Comparison of ENCODE assay signal across 1 cellular context in the genomic region with DNA sequence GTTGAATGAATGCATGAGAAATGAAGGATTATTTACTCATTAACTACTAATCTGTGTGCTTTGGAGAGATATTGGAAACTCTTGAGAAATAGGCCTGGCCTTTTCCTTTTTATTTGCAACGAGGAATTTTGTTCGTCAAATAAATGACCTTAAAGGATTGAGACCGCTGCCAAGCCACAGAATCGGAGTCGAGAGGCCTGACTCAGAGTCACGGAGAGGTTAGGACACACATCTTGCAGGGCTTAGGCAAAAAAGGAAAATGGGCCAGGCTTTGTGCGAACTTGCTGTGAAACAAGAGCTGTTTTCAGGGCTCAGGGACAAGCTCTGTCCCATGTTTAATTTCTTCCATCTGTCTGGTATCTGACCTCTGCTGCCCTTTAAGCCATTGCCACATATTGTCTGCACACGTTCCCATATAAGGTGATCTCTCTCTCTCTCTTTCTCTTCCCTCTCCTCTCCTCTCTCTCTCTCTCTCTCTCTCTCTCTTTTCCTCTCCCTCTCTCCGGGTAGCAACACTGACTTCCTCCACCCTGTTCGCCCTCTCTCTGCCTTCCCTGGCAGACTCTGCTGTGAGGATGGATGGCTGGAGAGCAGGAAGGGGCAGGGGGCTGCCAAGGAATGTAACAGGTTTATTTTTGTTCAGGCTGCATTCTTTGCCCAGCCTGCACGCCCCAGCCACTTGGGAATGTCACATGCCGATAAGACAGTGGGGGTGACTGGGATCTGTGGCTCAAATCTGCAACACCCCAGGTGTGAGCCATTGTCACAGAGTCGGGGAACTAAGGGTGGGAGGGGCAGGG.
TF ChIP-seq lines count a peak whose summit lies in the region.

No MANE protein-coding gene starts in this region.

TF ChIP-seq in K562, 482 proteins besides CTCF, POLR2A, EP300 and RAD21 (continued from another document and continues in another):
- TF ChIP-seq, protein P1, sequence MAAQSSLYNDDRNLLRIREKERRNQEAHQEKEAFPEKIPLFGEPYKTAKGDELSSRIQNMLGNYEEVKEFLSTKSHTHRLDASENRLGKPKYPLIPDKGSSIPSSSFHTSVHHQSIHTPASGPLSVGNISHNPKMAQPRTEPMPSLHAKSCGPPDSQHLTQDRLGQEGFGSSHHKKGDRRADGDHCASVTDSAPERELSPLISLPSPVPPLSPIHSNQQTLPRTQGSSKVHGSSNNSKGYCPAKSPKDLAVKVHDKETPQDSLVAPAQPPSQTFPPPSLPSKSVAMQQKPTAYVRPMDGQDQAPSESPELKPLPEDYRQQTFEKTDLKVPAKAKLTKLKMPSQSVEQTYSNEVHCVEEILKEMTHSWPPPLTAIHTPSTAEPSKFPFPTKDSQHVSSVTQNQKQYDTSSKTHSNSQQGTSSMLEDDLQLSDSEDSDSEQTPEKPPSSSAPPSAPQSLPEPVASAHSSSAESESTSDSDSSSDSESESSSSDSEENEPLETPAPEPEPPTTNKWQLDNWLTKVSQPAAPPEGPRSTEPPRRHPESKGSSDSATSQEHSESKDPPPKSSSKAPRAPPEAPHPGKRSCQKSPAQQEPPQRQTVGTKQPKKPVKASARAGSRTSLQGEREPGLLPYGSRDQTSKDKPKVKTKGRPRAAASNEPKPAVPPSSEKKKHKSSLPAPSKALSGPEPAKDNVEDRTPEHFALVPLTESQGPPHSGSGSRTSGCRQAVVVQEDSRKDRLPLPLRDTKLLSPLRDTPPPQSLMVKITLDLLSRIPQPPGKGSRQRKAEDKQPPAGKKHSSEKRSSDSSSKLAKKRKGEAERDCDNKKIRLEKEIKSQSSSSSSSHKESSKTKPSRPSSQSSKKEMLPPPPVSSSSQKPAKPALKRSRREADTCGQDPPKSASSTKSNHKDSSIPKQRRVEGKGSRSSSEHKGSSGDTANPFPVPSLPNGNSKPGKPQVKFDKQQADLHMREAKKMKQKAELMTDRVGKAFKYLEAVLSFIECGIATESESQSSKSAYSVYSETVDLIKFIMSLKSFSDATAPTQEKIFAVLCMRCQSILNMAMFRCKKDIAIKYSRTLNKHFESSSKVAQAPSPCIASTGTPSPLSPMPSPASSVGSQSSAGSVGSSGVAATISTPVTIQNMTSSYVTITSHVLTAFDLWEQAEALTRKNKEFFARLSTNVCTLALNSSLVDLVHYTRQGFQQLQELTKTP (IDR thresholded peaks at IDR 0.05; ENCODE audit: low read depth in 1 of 2, partially characterized antibody in 2 of 2), result no peak
- no peak for TF ChIP-seq ZNF184 (CRISPR knock-in tag; IDR thresholded peaks at IDR 0.05)
- no peak for TF ChIP-seq SP2 (IDR thresholded peaks at IDR 0.05; ENCODE audit: extremely low read depth, low read depth, low read length, poor library complexity, severe bottlenecking)
- TF ChIP-seq ZNF707 (CRISPR knock-in tag; conservative IDR thresholded peaks at IDR 0.05), result no peak
- TF ChIP-seq, protein P2, sequence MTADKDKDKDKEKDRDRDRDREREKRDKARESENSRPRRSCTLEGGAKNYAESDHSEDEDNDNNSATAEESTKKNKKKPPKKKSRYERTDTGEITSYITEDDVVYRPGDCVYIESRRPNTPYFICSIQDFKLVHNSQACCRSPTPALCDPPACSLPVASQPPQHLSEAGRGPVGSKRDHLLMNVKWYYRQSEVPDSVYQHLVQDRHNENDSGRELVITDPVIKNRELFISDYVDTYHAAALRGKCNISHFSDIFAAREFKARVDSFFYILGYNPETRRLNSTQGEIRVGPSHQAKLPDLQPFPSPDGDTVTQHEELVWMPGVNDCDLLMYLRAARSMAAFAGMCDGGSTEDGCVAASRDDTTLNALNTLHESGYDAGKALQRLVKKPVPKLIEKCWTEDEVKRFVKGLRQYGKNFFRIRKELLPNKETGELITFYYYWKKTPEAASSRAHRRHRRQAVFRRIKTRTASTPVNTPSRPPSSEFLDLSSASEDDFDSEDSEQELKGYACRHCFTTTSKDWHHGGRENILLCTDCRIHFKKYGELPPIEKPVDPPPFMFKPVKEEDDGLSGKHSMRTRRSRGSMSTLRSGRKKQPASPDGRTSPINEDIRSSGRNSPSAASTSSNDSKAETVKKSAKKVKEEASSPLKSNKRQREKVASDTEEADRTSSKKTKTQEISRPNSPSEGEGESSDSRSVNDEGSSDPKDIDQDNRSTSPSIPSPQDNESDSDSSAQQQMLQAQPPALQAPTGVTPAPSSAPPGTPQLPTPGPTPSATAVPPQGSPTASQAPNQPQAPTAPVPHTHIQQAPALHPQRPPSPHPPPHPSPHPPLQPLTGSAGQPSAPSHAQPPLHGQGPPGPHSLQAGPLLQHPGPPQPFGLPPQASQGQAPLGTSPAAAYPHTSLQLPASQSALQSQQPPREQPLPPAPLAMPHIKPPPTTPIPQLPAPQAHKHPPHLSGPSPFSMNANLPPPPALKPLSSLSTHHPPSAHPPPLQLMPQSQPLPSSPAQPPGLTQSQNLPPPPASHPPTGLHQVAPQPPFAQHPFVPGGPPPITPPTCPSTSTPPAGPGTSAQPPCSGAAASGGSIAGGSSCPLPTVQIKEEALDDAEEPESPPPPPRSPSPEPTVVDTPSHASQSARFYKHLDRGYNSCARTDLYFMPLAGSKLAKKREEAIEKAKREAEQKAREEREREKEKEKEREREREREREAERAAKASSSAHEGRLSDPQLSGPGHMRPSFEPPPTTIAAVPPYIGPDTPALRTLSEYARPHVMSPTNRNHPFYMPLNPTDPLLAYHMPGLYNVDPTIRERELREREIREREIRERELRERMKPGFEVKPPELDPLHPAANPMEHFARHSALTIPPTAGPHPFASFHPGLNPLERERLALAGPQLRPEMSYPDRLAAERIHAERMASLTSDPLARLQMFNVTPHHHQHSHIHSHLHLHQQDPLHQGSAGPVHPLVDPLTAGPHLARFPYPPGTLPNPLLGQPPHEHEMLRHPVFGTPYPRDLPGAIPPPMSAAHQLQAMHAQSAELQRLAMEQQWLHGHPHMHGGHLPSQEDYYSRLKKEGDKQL (CRISPR knock-in tag; IDR thresholded peaks at IDR 0.05; ENCODE audit: borderline replicate concordance), result no peak
- TF ChIP-seq SMAD2 (IDR thresholded peaks at IDR 0.05; ENCODE audit: low read depth, low read length), result no peak
- no peak for TF ChIP-seq ZNF282 (CRISPR knock-in tag; IDR thresholded peaks at IDR 0.05)
- peak; percentile 66; the same call in 1 of the 2 replicates for TF ChIP-seq MEF2D (tag; conservative IDR thresholded peaks at IDR 0.05; ENCODE audit: low read depth)
- TF ChIP-seq, protein P3, sequence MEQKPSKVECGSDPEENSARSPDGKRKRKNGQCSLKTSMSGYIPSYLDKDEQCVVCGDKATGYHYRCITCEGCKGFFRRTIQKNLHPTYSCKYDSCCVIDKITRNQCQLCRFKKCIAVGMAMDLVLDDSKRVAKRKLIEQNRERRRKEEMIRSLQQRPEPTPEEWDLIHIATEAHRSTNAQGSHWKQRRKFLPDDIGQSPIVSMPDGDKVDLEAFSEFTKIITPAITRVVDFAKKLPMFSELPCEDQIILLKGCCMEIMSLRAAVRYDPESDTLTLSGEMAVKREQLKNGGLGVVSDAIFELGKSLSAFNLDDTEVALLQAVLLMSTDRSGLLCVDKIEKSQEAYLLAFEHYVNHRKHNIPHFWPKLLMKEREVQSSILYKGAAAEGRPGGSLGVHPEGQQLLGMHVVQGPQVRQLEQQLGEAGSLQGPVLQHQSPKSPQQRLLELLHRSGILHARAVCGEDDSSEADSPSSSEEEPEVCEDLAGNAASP (IDR thresholded peaks at IDR 0.05), result no peak
- peak; percentile 27 for TF ChIP-seq ZFP36 (IDR thresholded peaks at IDR 0.05; ENCODE audit: low read depth, low read length, partially characterized antibody)
- TF ChIP-seq ZSCAN32 (CRISPR knock-in tag; IDR thresholded peaks at IDR 0.05), result no peak
- TF ChIP-seq TAF9B (IDR thresholded peaks at IDR 0.05; ENCODE audit: partially characterized antibody), result no peak
- no peak for TF ChIP-seq ZNF445 (CRISPR knock-in tag; IDR thresholded peaks at IDR 0.05; ENCODE audit: low read depth)
- no peak for TF ChIP-seq STAG1 (CRISPR knock-in tag; IDR thresholded peaks at IDR 0.05; ENCODE audit: borderline replicate concordance)
- TF ChIP-seq KLF10 (CRISPR knock-in tag; IDR thresholded peaks at IDR 0.05), result no peak
- TF ChIP-seq ETV5 (CRISPR knock-in tag; IDR thresholded peaks at IDR 0.05; ENCODE audit: low read depth), result no peak
- TF ChIP-seq FOXK2 (conservative IDR thresholded peaks at IDR 0.05 in 1 of 2, IDR thresholded peaks at IDR 0.05 in 1 of 2; ENCODE audit: low read depth in 2 of 2), result 0 out of 4 replicates have a peak, but pooled peaks of 1 of the 2 experiments have one; percentile 45
- no peak for TF ChIP-seq RBM25 (IDR thresholded peaks at IDR 0.05; ENCODE audit: low read depth, low read length, severe bottlenecking)
- TF ChIP-seq KDM5B (IDR thresholded peaks at IDR 0.05; ENCODE audit: insufficient replicate concordance, low read depth, low read length), result peak; percentile 32
- TF ChIP-seq NELFE (IDR thresholded peaks at IDR 0.05; ENCODE audit: insufficient read depth, insufficient read length), result no peak
- no peak for TF ChIP-seq TAL1 (IDR thresholded peaks at IDR 0.05)
- no peak for TF ChIP-seq PML (IDR thresholded peaks at IDR 0.05; ENCODE audit: low read length)
- 0 out of 2 replicates have a peak, but pooled peaks have one; percentile 25 for TF ChIP-seq SOX6 (IDR thresholded peaks at IDR 0.05)
- TF ChIP-seq, protein P4, sequence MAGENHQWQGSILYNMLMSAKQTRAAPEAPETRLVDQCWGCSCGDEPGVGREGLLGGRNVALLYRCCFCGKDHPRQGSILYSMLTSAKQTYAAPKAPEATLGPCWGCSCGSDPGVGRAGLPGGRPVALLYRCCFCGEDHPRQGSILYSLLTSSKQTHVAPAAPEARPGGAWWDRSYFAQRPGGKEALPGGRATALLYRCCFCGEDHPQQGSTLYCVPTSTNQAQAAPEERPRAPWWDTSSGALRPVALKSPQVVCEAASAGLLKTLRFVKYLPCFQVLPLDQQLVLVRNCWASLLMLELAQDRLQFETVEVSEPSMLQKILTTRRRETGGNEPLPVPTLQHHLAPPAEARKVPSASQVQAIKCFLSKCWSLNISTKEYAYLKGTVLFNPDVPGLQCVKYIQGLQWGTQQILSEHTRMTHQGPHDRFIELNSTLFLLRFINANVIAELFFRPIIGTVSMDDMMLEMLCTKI (IDR thresholded peaks at IDR 0.05; ENCODE audit: partially characterized antibody), result no peak
- no peak for TF ChIP-seq ZNF253 (CRISPR knock-in tag; conservative IDR thresholded peaks at IDR 0.05)
- TF ChIP-seq, protein P5, sequence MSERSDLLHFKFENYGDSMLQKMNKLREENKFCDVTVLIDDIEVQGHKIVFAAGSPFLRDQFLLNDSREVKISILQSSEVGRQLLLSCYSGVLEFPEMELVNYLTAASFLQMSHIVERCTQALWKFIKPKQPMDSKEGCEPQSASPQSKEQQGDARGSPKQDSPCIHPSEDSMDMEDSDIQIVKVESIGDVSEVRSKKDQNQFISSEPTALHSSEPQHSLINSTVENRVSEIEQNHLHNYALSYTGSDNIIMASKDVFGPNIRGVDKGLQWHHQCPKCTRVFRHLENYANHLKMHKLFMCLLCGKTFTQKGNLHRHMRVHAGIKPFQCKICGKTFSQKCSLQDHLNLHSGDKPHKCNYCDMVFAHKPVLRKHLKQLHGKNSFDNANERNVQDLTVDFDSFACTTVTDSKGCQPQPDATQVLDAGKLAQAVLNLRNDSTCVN (CRISPR knock-in tag; IDR thresholded peaks at IDR 0.05), result no peak
- 0 out of 2 replicates have a peak, but pooled peaks have one; percentile 32 for TF ChIP-seq MTA2 (IDR thresholded peaks at IDR 0.05; ENCODE audit: low read depth)
- TF ChIP-seq BRD9 (IDR thresholded peaks at IDR 0.05; ENCODE audit: low read depth, partially characterized antibody), result no peak
- no peak; the same call in 1 of the 2 replicates for TF ChIP-seq NR2C1 (IDR thresholded peaks at IDR 0.05)
- 0 out of 2 replicates have a peak, but pooled peaks have one; percentile 51 for TF ChIP-seq NR2C1 (tag; IDR thresholded peaks at IDR 0.05)
- TF ChIP-seq PYGO2 (tag; IDR thresholded peaks at IDR 0.05), result no peak
- peak; percentile 58; the same call in 1 of the 2 replicates for TF ChIP-seq ZNF644 (tag; IDR thresholded peaks at IDR 0.05; ENCODE audit: low read depth)
- no peak for TF ChIP-seq NCOA1 (IDR thresholded peaks at IDR 0.05; ENCODE audit: low read depth)
- no peak for TF ChIP-seq MAZ (CRISPR knock-in tag; conservative IDR thresholded peaks at IDR 0.05 in 1 of 2, IDR thresholded peaks at IDR 0.05 in 1 of 2)
- no peak for TF ChIP-seq ZFP1 (CRISPR knock-in tag; IDR thresholded peaks at IDR 0.05)
- peak; percentile 29; the same call in 1 of the 2 replicates for TF ChIP-seq DPF2 (IDR thresholded peaks at IDR 0.05)
- no peak for TF ChIP-seq ZNF165 (CRISPR knock-in tag; IDR thresholded peaks at IDR 0.05; ENCODE audit: borderline replicate concordance)
- peak; percentile 77 for TF ChIP-seq ZNF766 (CRISPR knock-in tag; conservative IDR thresholded peaks at IDR 0.05)
- TF ChIP-seq FOSL1 (tag; conservative IDR thresholded peaks at IDR 0.05), result peak; percentile 51; the same call in 1 of the 2 replicates
- no peak for TF ChIP-seq ZNF444 (CRISPR knock-in tag; IDR thresholded peaks at IDR 0.05)
- TF ChIP-seq, protein P6, sequence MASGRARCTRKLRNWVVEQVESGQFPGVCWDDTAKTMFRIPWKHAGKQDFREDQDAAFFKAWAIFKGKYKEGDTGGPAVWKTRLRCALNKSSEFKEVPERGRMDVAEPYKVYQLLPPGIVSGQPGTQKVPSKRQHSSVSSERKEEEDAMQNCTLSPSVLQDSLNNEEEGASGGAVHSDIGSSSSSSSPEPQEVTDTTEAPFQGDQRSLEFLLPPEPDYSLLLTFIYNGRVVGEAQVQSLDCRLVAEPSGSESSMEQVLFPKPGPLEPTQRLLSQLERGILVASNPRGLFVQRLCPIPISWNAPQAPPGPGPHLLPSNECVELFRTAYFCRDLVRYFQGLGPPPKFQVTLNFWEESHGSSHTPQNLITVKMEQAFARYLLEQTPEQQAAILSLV (tag; IDR thresholded peaks at IDR 0.05), result 0 out of 2 replicates have a peak, but pooled peaks have one; percentile 16
- no peak for TF ChIP-seq TFAM (CRISPR knock-in tag; conservative IDR thresholded peaks at IDR 0.05)
- TF ChIP-seq SLC30A9 (CRISPR knock-in tag; IDR thresholded peaks at IDR 0.05), result no peak
- TF ChIP-seq CCAR2 (IDR thresholded peaks at IDR 0.05; ENCODE audit: low read depth, low read length), result no peak
- TF ChIP-seq, protein P7, sequence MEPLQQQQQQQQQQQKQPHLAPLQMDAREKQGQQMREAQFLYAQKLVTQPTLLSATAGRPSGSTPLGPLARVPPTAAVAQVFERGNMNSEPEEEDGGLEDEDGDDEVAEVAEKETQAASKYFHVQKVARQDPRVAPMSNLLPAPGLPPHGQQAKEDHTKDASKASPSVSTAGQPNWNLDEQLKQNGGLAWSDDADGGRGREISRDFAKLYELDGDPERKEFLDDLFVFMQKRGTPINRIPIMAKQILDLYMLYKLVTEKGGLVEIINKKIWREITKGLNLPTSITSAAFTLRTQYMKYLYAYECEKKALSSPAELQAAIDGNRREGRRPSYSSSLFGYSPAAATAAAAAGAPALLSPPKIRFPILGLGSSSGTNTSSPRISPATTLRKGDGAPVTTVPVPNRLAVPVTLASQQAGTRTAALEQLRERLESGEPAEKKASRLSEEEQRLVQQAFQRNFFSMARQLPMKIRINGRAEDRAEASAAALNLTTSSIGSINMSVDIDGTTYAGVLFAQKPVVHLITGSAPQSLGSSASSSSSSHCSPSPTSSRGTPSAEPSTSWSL (CRISPR knock-in tag; IDR thresholded peaks at IDR 0.05; ENCODE audit: borderline replicate concordance), result no peak
- TF ChIP-seq MBD2 (IDR thresholded peaks at IDR 0.05; ENCODE audit: borderline replicate concordance, low read depth), result no peak
- TF ChIP-seq, protein P8, sequence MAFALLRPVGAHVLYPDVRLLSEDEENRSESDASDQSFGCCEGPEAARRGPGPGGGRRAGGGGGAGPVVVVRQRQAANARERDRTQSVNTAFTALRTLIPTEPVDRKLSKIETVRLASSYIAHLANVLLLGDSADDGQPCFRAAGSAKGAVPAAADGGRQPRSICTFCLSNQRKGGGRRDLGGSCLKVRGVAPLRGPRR (CRISPR knock-in tag; IDR thresholded peaks at IDR 0.05), result no peak
- TF ChIP-seq SMARCE1 (IDR thresholded peaks at IDR 0.05), result peak; percentile 56; the same call in 1 of the 2 replicates
- no peak for TF ChIP-seq RBM15 (IDR thresholded peaks at IDR 0.05; ENCODE audit: insufficient read depth, low read length)
